1 cellular context compared by ENCODE assay signal in genomic region chr22:28822930-28823481, GRCh38.
TF ChIP-seq lines count a peak whose summit lies in the region.

No MANE protein-coding gene starts in this region.

TF ChIP-seq in SK-N-SH, 30 proteins besides CTCF, POLR2A, EP300 and RAD21:
- no peak for TF ChIP-seq GATA2 (CRISPR knock-in tag; IDR thresholded peaks at IDR 0.05)
- no peak for TF ChIP-seq TEAD4 (IDR thresholded peaks at IDR 0.05; ENCODE audit: borderline replicate concordance, insufficient read depth)
- TF ChIP-seq NRF1 (IDR thresholded peaks at IDR 0.05; ENCODE audit: low read depth, low read length) = no peak
- TF ChIP-seq RCOR1 (IDR thresholded peaks at IDR 0.05; ENCODE audit: low read length) = no peak
- no peak for TF ChIP-seq FOXM1 (IDR thresholded peaks at IDR 0.05; ENCODE audit: low read depth)
- TF ChIP-seq ELF1 (IDR thresholded peaks at IDR 0.05) = no peak
- TF ChIP-seq RFX5 (IDR thresholded peaks at IDR 0.05; ENCODE audit: low read length) = no peak
- TF ChIP-seq, protein P1, sequence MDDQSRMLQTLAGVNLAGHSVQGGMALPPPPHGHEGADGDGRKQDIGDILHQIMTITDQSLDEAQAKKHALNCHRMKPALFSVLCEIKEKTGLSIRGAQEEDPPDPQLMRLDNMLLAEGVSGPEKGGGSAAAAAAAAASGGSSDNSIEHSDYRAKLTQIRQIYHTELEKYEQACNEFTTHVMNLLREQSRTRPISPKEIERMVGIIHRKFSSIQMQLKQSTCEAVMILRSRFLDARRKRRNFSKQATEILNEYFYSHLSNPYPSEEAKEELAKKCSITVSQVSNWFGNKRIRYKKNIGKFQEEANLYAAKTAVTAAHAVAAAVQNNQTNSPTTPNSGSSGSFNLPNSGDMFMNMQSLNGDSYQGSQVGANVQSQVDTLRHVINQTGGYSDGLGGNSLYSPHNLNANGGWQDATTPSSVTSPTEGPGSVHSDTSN (IDR thresholded peaks at IDR 0.05) = no peak
- TF ChIP-seq RXRA (IDR thresholded peaks at IDR 0.05; ENCODE audit: borderline replicate concordance, low read depth) = no peak
- TF ChIP-seq FOSL2 (IDR thresholded peaks at IDR 0.05; ENCODE audit: borderline replicate concordance, low read depth) = no peak
- TF ChIP-seq IRF3 (IDR thresholded peaks at IDR 0.05; ENCODE audit: low read depth, low read length) = no peak
- no peak for TF ChIP-seq FOXJ3 (CRISPR knock-in tag; IDR thresholded peaks at IDR 0.05)
- TF ChIP-seq MAX (IDR thresholded peaks at IDR 0.05; ENCODE audit: low read depth) = no peak
- no peak for TF ChIP-seq POLR2AphosphoS5 (IDR thresholded peaks at IDR 0.05; ENCODE audit: low read depth, low read length)
- TF ChIP-seq CHD2 (IDR thresholded peaks at IDR 0.05; ENCODE audit: low read length, partially characterized antibody) = no peak
- no peak for TF ChIP-seq ZBTB33 (IDR thresholded peaks at IDR 0.05; ENCODE audit: borderline replicate concordance, low read depth)
- TF ChIP-seq SIN3A (IDR thresholded peaks at IDR 0.05; ENCODE audit: borderline replicate concordance, low read depth, low read length) = no peak
- no peak for TF ChIP-seq YY1 (IDR thresholded peaks at IDR 0.05; ENCODE audit: low read depth)
